In the genomic region with DNA sequence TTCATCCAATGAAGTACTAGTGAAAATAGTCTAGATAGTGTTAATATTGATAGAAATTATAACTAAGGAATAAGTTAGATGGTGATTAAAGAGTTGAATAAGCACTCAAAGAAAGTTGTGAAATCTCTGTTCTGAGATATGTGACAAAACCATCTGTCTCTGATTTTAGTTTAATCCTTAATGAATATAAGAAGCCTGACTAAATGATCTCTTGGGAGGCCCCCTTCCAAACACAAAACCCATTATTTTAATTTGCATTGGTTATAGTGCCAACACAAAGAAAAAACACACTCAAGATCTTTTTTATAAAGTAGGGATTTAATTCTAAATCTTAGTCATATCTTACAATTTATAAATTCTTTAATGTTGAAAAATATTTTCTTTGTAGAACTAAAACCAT, we compare ENCODE assay signal across 27 cellular contexts. TPM values are rescaled to one million over a fixed set of nuclear protein-coding genes. Genes with fewer than 3 reads are reported as not detected.
DNase-seq lines count a peak whose midpoint lies in the region; ATAC-seq lines count a peak whose summit lies in the region.
"Had no signal": no experiment of that assay in that cellular context is flagged by ENCODE, and none has a peak within 500 bp of the region (broad histone marks: within the 10 kb centered on the region; RNA-seq: fewer than 3 reads in every experiment).

No MANE protein-coding gene starts in this region.

- H4K8ac ChIP-seq in mesenchymal stem cell (ENCODE audit: low read length), result no peak overlapping the region

- H3K79me1 ChIP-seq in mesenchymal stem cell (replicated peaks; ENCODE audit: low read length, poor library complexity, severe bottlenecking), result no peaks in the 10 kb centered on the region

- H3K4me2 ChIP-seq in mesenchymal stem cell (ENCODE audit: low read length, poor library complexity, severe bottlenecking), result no peak overlapping the region
- H3K4me2 ChIP-seq: A549 had no signal

- H3K9ac ChIP-seq in mesenchymal stem cell (ENCODE audit: low read length), result peak overlapping the region; percentile 84
- H3K9ac ChIP-seq: KMS-11 had no signal

- H3K14ac ChIP-seq in mesenchymal stem cell (ENCODE audit: low read length in 2 of 2), result no peak overlapping the region

- no peak overlapping the region for H3K4me3 Mint-ChIP-seq in activated naive CD8-positive, alpha-beta T cell treated with anti-CD3 and anti-CD28 coated beads, Interleukin-2, amount 50 U/mL, for 24 hours
- H3K4me3 Mint-ChIP-seq in activated T-cell treated with anti-CD3 and anti-CD28 coated beads, Interleukin-2, amount 50 U/mL, for 72 hours, result no peak overlapping the region
- H3K4me3 Mint-ChIP-seq: CD14-positive monocyte; CD8-positive, alpha-beta memory T cell; IgD-negative memory B cell had no signal

- no peaks in the 10 kb centered on the region for H3K9me3 Mint-ChIP-seq in activated naive CD8-positive, alpha-beta T cell treated with anti-CD3 and anti-CD28 coated beads, Interleukin-2, amount 50 U/mL, for 24 hours
- no peaks in the 10 kb centered on the region for H3K9me3 Mint-ChIP-seq in activated T-cell treated with anti-CD3 and anti-CD28 coated beads, Interleukin-2, amount 50 U/mL, for 72 hours
- H3K9me3 Mint-ChIP-seq: CD8-positive, alpha-beta memory T cell; IgD-negative memory B cell had no signal

- no peaks in the 10 kb centered on the region for H3K27me3 Mint-ChIP-seq in activated naive CD8-positive, alpha-beta T cell treated with anti-CD3 and anti-CD28 coated beads, Interleukin-2, amount 50 U/mL, for 24 hours
- H3K27me3 Mint-ChIP-seq in activated T-cell treated with anti-CD3 and anti-CD28 coated beads, Interleukin-2, amount 50 U/mL, for 72 hours (ENCODE audit: low read depth), result no peaks in the 10 kb centered on the region
- H3K27me3 Mint-ChIP-seq: IgD-negative memory B cell had no signal

- DNase-seq in DMS 273 (lab: John Stamatoyannopoulos, UW; ENCODE audit: unreplicated experiment), result peak; percentile 36
- peak; percentile 47 for DNase-seq in NCI-H82 (lab: John Stamatoyannopoulos, UW)
- DNase-seq in activated naive CD8-positive, alpha-beta T cell treated with anti-CD3 and anti-CD28 coated beads, Interleukin-2, amount 50 U/mL, for 24 hours, result no peak
- no peak for DNase-seq in mesenchymal stem cell
- DNase-seq in activated T-cell treated with anti-CD3 and anti-CD28 coated beads, Interleukin-2, amount 50 U/mL, for 72 hours, result no peak
- no peak for DNase-seq in activated CD4-positive, alpha-beta T cell treated with anti-CD3 and anti-CD28 coated beads, Interleukin-2, amount 50 U/mL, for 48 hours
- DNase-seq: BE2C; CD8-positive, alpha-beta memory T cell; MM.1S; NCI-H1048; NCI-H1417 treated with DMSO at 0.1 percent for 48 hours; NCI-H1694 treated with DMSO at 0.1 percent for 48 hours; NCI-H2081; NCI-H345; NCI-H774; Peyer's patch; SHP77 treated with DMSO at 0.1 percent for 48 hours; T-helper 2 cell had no signal

- no peaks in the 10 kb centered on the region for H3K4me1 ChIP-seq in mesenchymal stem cell (ENCODE audit: control insufficient read depth, insufficient read depth, low read depth, low read length)
- H3K4me1 ChIP-seq: A549, BE2C, Peyer's patch had no signal

- H2AK5ac ChIP-seq in mesenchymal stem cell (ENCODE audit: low read length, severe bottlenecking), result no peak overlapping the region

- no peak overlapping the region for H2BK12ac ChIP-seq in mesenchymal stem cell (ENCODE audit: low read length in 2 of 2)

- no peak overlapping the region for H3K18ac ChIP-seq in mesenchymal stem cell (ENCODE audit: low read depth in 1 of 2, low read length in 2 of 2)

- H2BK15ac ChIP-seq in mesenchymal stem cell (ENCODE audit: low read depth, poor library complexity, severe bottlenecking), result no peak overlapping the region

- H3K23ac ChIP-seq in mesenchymal stem cell (ENCODE audit: low read length in 2 of 2), result no peak overlapping the region

- H3K4me1 Mint-ChIP-seq in activated naive CD8-positive, alpha-beta T cell treated with anti-CD3 and anti-CD28 coated beads, Interleukin-2, amount 50 U/mL, for 24 hours, result peaks cover 33% of the 10 kb centered on the region
- peaks cover 22% of the 10 kb centered on the region for H3K4me1 Mint-ChIP-seq in activated T-cell treated with anti-CD3 and anti-CD28 coated beads, Interleukin-2, amount 50 U/mL, for 72 hours (ENCODE audit: low read depth)
- H3K4me1 Mint-ChIP-seq: CD14-positive monocyte; CD8-positive, alpha-beta memory T cell had no signal

- H3K9me3 ChIP-seq in mesenchymal stem cell (ENCODE audit: control insufficient read depth, low read length), result no peaks in the 10 kb centered on the region
- H3K9me3 ChIP-seq: A549, BE2C, Peyer's patch had no signal

- H2BK120ac ChIP-seq in mesenchymal stem cell (ENCODE audit: low read depth, low read length), result no peak overlapping the region

- H3K27me3 ChIP-seq in mesenchymal stem cell (ENCODE audit: control insufficient read depth in 1 of 2, insufficient read depth in 1 of 2, low read length in 2 of 2), result no peaks in the 10 kb centered on the region
- H3K27me3 ChIP-seq: BE2C, Peyer's patch had no signal

- H4K91ac ChIP-seq in mesenchymal stem cell (ENCODE audit: low read length), result no peak overlapping the region

- no peaks in the 10 kb centered on the region for H3K36me3 ChIP-seq in mesenchymal stem cell (ENCODE audit: control insufficient read depth in 1 of 2, insufficient read depth in 2 of 2, low read depth in 1 of 2, low read length in 2 of 2)
- H3K36me3 ChIP-seq: BE2C, Peyer's patch had no signal

- H3K36me3 Mint-ChIP-seq in activated naive CD8-positive, alpha-beta T cell treated with anti-CD3 and anti-CD28 coated beads, Interleukin-2, amount 50 U/mL, for 24 hours (ENCODE audit: low read depth), result no peaks in the 10 kb centered on the region
- H3K36me3 Mint-ChIP-seq in activated T-cell treated with anti-CD3 and anti-CD28 coated beads, Interleukin-2, amount 50 U/mL, for 72 hours (ENCODE audit: insufficient read depth in 2 of 2), result no peaks in the 10 kb centered on the region
- H3K36me3 Mint-ChIP-seq: CD14-positive monocyte; CD8-positive, alpha-beta memory T cell had no signal

- H3K4me3 ChIP-seq in mesenchymal stem cell (ENCODE audit: insufficient read depth in 1 of 2, low read depth in 1 of 2, low read length in 2 of 2), result no peak overlapping the region
- H3K4me3 ChIP-seq: A549, Peyer's patch had no signal

- ATAC-seq in activated naive CD8-positive, alpha-beta T cell treated with anti-CD3 and anti-CD28 coated beads, Interleukin-2, amount 50 U/mL, for 24 hours, result no peak
- no peak for ATAC-seq in activated T-cell treated with anti-CD3 and anti-CD28 coated beads, Interleukin-2, amount 50 U/mL, for 72 hours (replicated peaks in 1 of 2)
- ATAC-seq in HG03025 (IDR thresholded peaks at IDR 0.05; ENCODE audit: low FRiP score, unreplicated experiment), result no peak
- ATAC-seq: A549, HCT116 had no signal

- no peak overlapping the region for H3K4ac ChIP-seq in mesenchymal stem cell (ENCODE audit: low read depth in 1 of 2, low read length in 2 of 2)

- no peak overlapping the region for H2BK5ac ChIP-seq in mesenchymal stem cell (ENCODE audit: low read depth, low read length, poor library complexity, severe bottlenecking)

- peak overlapping the region; percentile 68 for H3K27ac Mint-ChIP-seq in activated naive CD8-positive, alpha-beta T cell treated with anti-CD3 and anti-CD28 coated beads, Interleukin-2, amount 50 U/mL, for 24 hours
- no peak overlapping the region for H3K27ac Mint-ChIP-seq in activated T-cell treated with anti-CD3 and anti-CD28 coated beads, Interleukin-2, amount 50 U/mL, for 72 hours
- H3K27ac Mint-ChIP-seq: CD14-positive monocyte; CD8-positive, alpha-beta memory T cell; IgD-negative memory B cell had no signal

- H3K27ac ChIP-seq in mesenchymal stem cell (ENCODE audit: low read length, poor library complexity, severe bottlenecking), result no peak overlapping the region
- H3K27ac ChIP-seq: A549, HL-60, KMS-11, Peyer's patch had no signal

- H2AFZ ChIP-seq in mesenchymal stem cell (ENCODE audit: low read depth, low read length), result no peak overlapping the region

RNA-seq across cellular contexts. Expression of a gene that starts 34.0 kb away (rescaled TPM):
- 1.6 TPM for polyA plus RNA-seq in mesenchymal stem cell (2013, experiment 1 of 2)
- polyA plus RNA-seq in mesenchymal stem cell (2013, experiment 2 of 2), result 1.7 TPM
- under 1 TPM in 1 of 2 donors, not detected in 1; 0.12 TPM for total RNA-seq in activated T-cell treated with anti-CD3 and anti-CD28 coated beads, Interleukin-2, amount 50 U/mL, for 72 hours
- total RNA-seq: CD8-positive, alpha-beta memory T cell; G401; OCI-LY7 had no signal
- polyA plus RNA-seq: CD14-positive monocyte; CD8-positive, alpha-beta memory T cell had no signal

Comparison
In these comparisons a context has a peak if more than half of its experiments do, and no peak if none do; other contexts are left out.
1. DNase-seq: peak in DMS 273 (single experiment) and NCI-H82 (single experiment); none in activated naive CD8-positive, alpha-beta T cell treated with anti-CD3 and anti-CD28 coated beads, Interleukin-2, amount 50 U/mL, for 24 hours (single experiment), mesenchymal stem cell (single experiment), activated T-cell treated with anti-CD3 and anti-CD28 coated beads, Interleukin-2, amount 50 U/mL, for 72 hours (0 of 2) and activated CD4-positive, alpha-beta T cell treated with anti-CD3 and anti-CD28 coated beads, Interleukin-2, amount 50 U/mL, for 48 hours (0 of 2).